In the genomic region with DNA sequence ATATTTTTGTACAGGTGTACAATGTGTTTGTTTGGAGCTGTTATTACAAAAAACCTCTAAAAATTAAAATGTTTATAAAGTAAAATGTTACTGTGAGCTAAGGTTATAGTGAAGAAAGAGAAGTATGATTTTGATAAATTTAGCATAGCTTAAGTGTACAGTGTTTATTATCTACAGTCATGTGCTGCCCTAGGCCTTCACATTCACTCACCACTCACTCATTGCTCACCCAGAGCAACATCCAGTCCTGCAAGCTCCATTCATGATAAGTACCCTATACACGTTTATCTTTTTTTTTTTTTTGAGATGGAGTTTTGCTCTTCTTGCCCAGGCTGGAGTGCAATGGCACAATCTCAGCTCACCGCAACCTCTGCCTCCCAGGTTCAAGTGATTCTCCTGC, we compare ENCODE assay signal across 3 cellular contexts. TPM values are rescaled to one million over a fixed set of nuclear protein-coding genes. Genes with fewer than 3 reads are reported as not detected.
"Had no signal": no experiment of that assay in that cellular context is flagged by ENCODE, and none has a peak within 500 bp of the region (broad histone marks: within the 10 kb centered on the region; RNA-seq: fewer than 3 reads in every experiment).

No MANE protein-coding gene starts in this region.

RNA-seq across cellular contexts. Expression of a gene that starts 59.6 kb away (rescaled TPM):
- total RNA-seq: lung microvascular endothelial cell, myocyte had no signal
- polyA plus RNA-seq: keratinocyte had no signal
